In genomic region chr15:68056097-68056865, GRCh38 we compare ENCODE assay signal across 9 cellular contexts. TPM values are rescaled to one million over a fixed set of nuclear protein-coding genes. Genes with fewer than 3 reads are reported as not detected.
DNase-seq lines count a peak whose midpoint lies in the region; ATAC-seq and TF ChIP-seq lines count a peak whose summit lies in the region.
"Had no signal": no experiment of that assay in that cellular context is flagged by ENCODE, and none has a peak within 500 bp of the region (broad histone marks: within the 10 kb centered on the region; RNA-seq: fewer than 3 reads in every experiment).

No MANE protein-coding gene starts in this region.

- ATAC-seq in activated naive CD4-positive, alpha-beta T cell treated with anti-CD3 and anti-CD28 coated beads, Interleukin-2, amount 50 U/mL, for 72 hours, result no peak
- no peak for ATAC-seq in HG03442 (IDR thresholded peaks at IDR 0.05; ENCODE audit: unreplicated experiment)
- ATAC-seq in HG03135 (IDR thresholded peaks at IDR 0.05; ENCODE audit: unreplicated experiment), result no peak

- H3K4me3 ChIP-seq in liver (ENCODE audit: low read depth in 1 of 3, low read length in 3 of 3), result peak overlapping the region in 1 of 3 donors; percentile 95
- peak overlapping the region in 3 of 4 donors; percentile 72 to 98 (median 88) for H3K4me3 ChIP-seq in tibial nerve
- H3K4me3 ChIP-seq in H7 (ENCODE audit: insufficient read depth, low read depth, low read length), result no peak overlapping the region

- TF ChIP-seq RAD21 in liver (IDR thresholded peaks at IDR 0.05), result no peak

- H3K9ac ChIP-seq in liver (ENCODE audit: low read depth in 1 of 2, low read length in 2 of 2), result peak overlapping the region; percentile 36 to 54

- CTCF ChIA-PET in activated naive CD4-positive, alpha-beta T cell treated with anti-CD3 and anti-CD28 coated beads for 36 hours (lab: Charles Lee), result interaction anchor here (1.3 kb wide), 1 partner anchor 192 kb away, joined by 3 read pairs; no protein-coding TSS in a partner anchor

- intact Hi-C loops in activated naive CD4-positive, alpha-beta T cell treated with anti-CD3 and anti-CD28 coated beads for 36 hours (cut with micrococcal nuclease), result loop anchor here (5.0 to 10.0 kb wide), 6 partner anchors 56 to 801 kb away; partner anchors contain the start of genes AAGAB, IQCH and MAP2K5

- peak overlapping the region; percentile 86 for H3K4me3 Mint-ChIP-seq in activated naive CD4-positive, alpha-beta T cell treated with anti-CD3 and anti-CD28 coated beads for 36 hours
- peak overlapping the region; percentile 94 for H3K4me3 Mint-ChIP-seq in activated naive CD8-positive, alpha-beta T cell

- H3K4me1 ChIP-seq in liver (ENCODE audit: control insufficient read depth in 4 of 4, insufficient read depth in 4 of 4, low read length in 3 of 4), result peaks cover 3 to 29% (median 24%) of the 10 kb centered on the region in 4 donors
- H3K4me1 ChIP-seq in tibial nerve, result peaks cover 0 to 43% (median 23%) of the 10 kb centered on the region in 4 donors

- H3K4me1 Mint-ChIP-seq in activated naive CD4-positive, alpha-beta T cell treated with anti-CD3 and anti-CD28 coated beads for 36 hours (ENCODE audit: low read depth), result peaks cover 52% of the 10 kb centered on the region
- H3K4me1 Mint-ChIP-seq in activated naive CD8-positive, alpha-beta T cell (ENCODE audit: low read depth), result peaks cover 52% of the 10 kb centered on the region

- 57% methylated on average over 5 of the region's 5 CpGs for WGBS in liver
- WGBS in tibial nerve, 2 donors, result 36 to 39% methylated on average over 5 of the region's 5 CpGs

- DNase-seq in activated naive CD4-positive, alpha-beta T cell treated with anti-CD3 and anti-CD28 coated beads for 36 hours, result no peak
- no peak for DNase-seq in activated naive CD4-positive, alpha-beta T cell treated with anti-CD3 and anti-CD28 coated beads, Interleukin-2, amount 50 U/mL, for 72 hours (ENCODE audit: low spot score in 2 of 2)
- no peak for DNase-seq in tibial nerve (ENCODE audit: low spot score in 2 of 2)
- no peak for DNase-seq in H7
- DNase-seq: NCI-H1417 treated with DMSO at 0.1 percent for 48 hours had no signal

- no peaks in the 10 kb centered on the region for H3K36me3 ChIP-seq in liver (ENCODE audit: control insufficient read depth in 4 of 4, insufficient read depth in 3 of 4, low read depth in 1 of 4, low read length in 3 of 4)
- no peaks in the 10 kb centered on the region for H3K36me3 ChIP-seq in tibial nerve
- no peaks in the 10 kb centered on the region for H3K36me3 ChIP-seq in H7 (replicated peaks; ENCODE audit: control insufficient read depth, insufficient read depth, low read length)

- no peaks in the 10 kb centered on the region for H3K9me3 Mint-ChIP-seq in activated naive CD4-positive, alpha-beta T cell treated with anti-CD3 and anti-CD28 coated beads for 36 hours
- H3K9me3 Mint-ChIP-seq in activated naive CD4-positive, alpha-beta T cell treated with anti-CD3 and anti-CD28 coated beads, Interleukin-2, amount 50 U/mL, for 72 hours, result peaks cover 0 to 7% of the 10 kb centered on the region in 2 donors
- no peaks in the 10 kb centered on the region for H3K9me3 Mint-ChIP-seq in activated naive CD8-positive, alpha-beta T cell (ENCODE audit: low read depth)

- H3K27me3 ChIP-seq in liver (ENCODE audit: control insufficient read depth in 4 of 4, insufficient read depth in 4 of 4, low read length in 3 of 4) (no peaks in the 10 kb centered on the region), tibial nerve (no peaks in the 10 kb centered on the region), H7 (ENCODE audit: control insufficient read depth, insufficient read depth, low read length) (peaks cover 3% of the 10 kb centered on the region; the same call in 1 of the 2 replicates)

- no peak for TF ChIP-seq POLR2A in tibial nerve (IDR thresholded peaks at IDR 0.05)

- no peak for TF ChIP-seq EP300 in tibial nerve (IDR thresholded peaks at IDR 0.05)

- H3K27ac Mint-ChIP-seq in activated naive CD4-positive, alpha-beta T cell treated with anti-CD3 and anti-CD28 coated beads for 36 hours, result no peak overlapping the region
- H3K27ac Mint-ChIP-seq in activated naive CD4-positive, alpha-beta T cell treated with anti-CD3 and anti-CD28 coated beads, Interleukin-2, amount 50 U/mL, for 72 hours, result peak overlapping the region in 1 of 2 donors; percentile 83
- H3K27ac Mint-ChIP-seq in activated naive CD8-positive, alpha-beta T cell, result peak overlapping the region; percentile 56

- no peak for TF ChIP-seq CTCF in liver (IDR thresholded peaks at IDR 0.05; ENCODE audit: low read depth, low read length, missing input control)
- no peak for TF ChIP-seq CTCF in tibial nerve (IDR thresholded peaks at IDR 0.05)

- H3K27ac ChIP-seq in liver (ENCODE audit: low read depth in 1 of 2, low read length in 2 of 2) (no peak overlapping the region), tibial nerve (peak overlapping the region in 2 of 4 donors; percentile 93)

- no peaks in the 10 kb centered on the region for H3K9me3 ChIP-seq in liver (ENCODE audit: control insufficient read depth in 4 of 4, low read length in 3 of 4)
- no peaks in the 10 kb centered on the region for H3K9me3 ChIP-seq in tibial nerve

- peaks cover 5% of the 10 kb centered on the region for H3K36me3 Mint-ChIP-seq in activated naive CD4-positive, alpha-beta T cell treated with anti-CD3 and anti-CD28 coated beads for 36 hours (ENCODE audit: low read depth)
- peaks cover 10 to 14% of the 10 kb centered on the region in 2 donors for H3K36me3 Mint-ChIP-seq in activated naive CD4-positive, alpha-beta T cell treated with anti-CD3 and anti-CD28 coated beads, Interleukin-2, amount 50 U/mL, for 72 hours
- peaks cover 2% of the 10 kb centered on the region for H3K36me3 Mint-ChIP-seq in activated naive CD8-positive, alpha-beta T cell

- H3K27me3 Mint-ChIP-seq in activated naive CD4-positive, alpha-beta T cell treated with anti-CD3 and anti-CD28 coated beads for 36 hours (ENCODE audit: low read depth), result peaks cover 11% of the 10 kb centered on the region
- H3K27me3 Mint-ChIP-seq in activated naive CD8-positive, alpha-beta T cell, result peaks cover 1% of the 10 kb centered on the region

TF ChIP-seq in liver, 16 proteins besides CTCF, POLR2A, EP300 and RAD21:
- peak; percentile 17 for TF ChIP-seq REST (IDR thresholded peaks at IDR 0.05)
- TF ChIP-seq FOXA1 (IDR thresholded peaks at IDR 0.05), result no peak

RNA-seq across cellular contexts. Expression of gene PIAS1, which starts 2.2 kb away (rescaled TPM):
- total RNA-seq in activated naive CD4-positive, alpha-beta T cell treated with anti-CD3 and anti-CD28 coated beads for 36 hours, result 10 to 100 TPM; 29.8 to 33.4 TPM
- total RNA-seq in activated naive CD4-positive, alpha-beta T cell treated with anti-CD3 and anti-CD28 coated beads, Interleukin-2, amount 50 U/mL, for 72 hours, result 10 to 100 TPM; 43.6 to 43.9 TPM
- total RNA-seq in liver (10 to 100 TPM; 10.6 to 15.9 TPM), tibial nerve (100 to 1,000 TPM in 1 of 4 donors, 10 to 100 TPM in 3; 61.8 to 106 (median 86.3) TPM)
- 10 to 100 TPM in 1 of 2 donors, 1 to 10 TPM in 1; 5.6 to 18.8 TPM for polyA plus RNA-seq in liver
- 23.7 and 39.6 TPM in 2 replicates for total RNA-seq in H7 (2014; rRNA removed; shearing (Covaris generic))
